10 cellular contexts compared by ENCODE assay signal in the genomic region with DNA sequence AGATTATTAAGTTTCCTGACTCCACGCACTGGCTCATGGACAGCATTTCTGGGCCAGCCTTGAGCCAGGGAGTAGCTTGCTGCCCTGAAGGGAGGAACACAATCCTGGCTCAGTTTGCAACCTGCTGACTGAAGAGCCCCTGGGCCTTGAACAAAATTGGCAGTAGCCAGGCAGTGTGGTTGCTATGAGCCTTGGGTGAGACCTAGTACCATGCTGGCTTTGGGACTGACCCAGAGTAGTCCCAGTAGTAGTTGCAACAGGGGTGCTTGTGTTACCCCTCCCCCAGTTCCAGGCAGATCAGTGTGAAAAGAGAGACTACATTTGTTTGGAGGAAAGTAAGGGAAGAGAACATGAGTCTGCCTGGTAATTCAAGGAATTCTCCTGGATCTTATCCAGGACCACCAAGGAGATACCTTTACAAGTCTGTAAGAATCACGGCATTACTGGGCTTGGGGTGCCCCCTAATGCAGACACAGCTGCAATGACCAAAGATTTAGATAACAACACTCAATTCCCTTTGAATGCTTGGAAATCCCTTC. TPM values are rescaled to one million over a fixed set of nuclear protein-coding genes. Genes with fewer than 3 reads are reported as not detected.
DNase-seq lines count a peak whose midpoint lies in the region; ATAC-seq, FAIRE-seq and TF ChIP-seq lines count a peak whose summit lies in the region.
"Had no signal": no experiment of that assay in that cellular context is flagged by ENCODE, and none has a peak within 500 bp of the region (broad histone marks: within the 10 kb centered on the region; RNA-seq: fewer than 3 reads in every experiment).

No MANE protein-coding gene starts in this region.

- H3K79me2 ChIP-seq in MM.1S (ENCODE audit: low read length) = no peaks in the 10 kb centered on the region

- POLR2A ChIA-PET in AG04449 (lab: Yijun Ruan, JAX) = interaction anchor here (1.8 kb wide), 1 partner anchor 329 kb away, joined by 7 read pairs; no protein-coding TSS in a partner anchor

- CTCF ChIA-PET in AG04449 (lab: Yijun Ruan, JAX) = interaction anchor here (0.8 to 5.3 kb wide), 12 partner anchors 13 to 343 kb away, joined by 3 to 66 read pairs (median 4); no protein-coding TSS in a partner anchor

- H3K27me3 ChIP-seq in MM.1S (replicated peaks; ENCODE audit: insufficient read depth, low read length) (no peaks in the 10 kb centered on the region), kidney epithelial cell (ENCODE audit: control insufficient read depth, insufficient read depth, low read length) (no peaks in the 10 kb centered on the region)

- H3K9me3 ChIP-seq in MM.1S (replicated peaks; ENCODE audit: insufficient read depth, low read length) = no peaks in the 10 kb centered on the region

- no peak overlapping the region for H3K27ac ChIP-seq in MM.1S (ENCODE audit: low read length)
- H3K27ac ChIP-seq: skin epidermis had no signal

- ATAC-seq in HG03175 (IDR thresholded peaks at IDR 0.05; ENCODE audit: unreplicated experiment) = no peak
- ATAC-seq: T-cell had no signal

- H3K36me3 ChIP-seq in MM.1S (replicated peaks; ENCODE audit: insufficient read depth, low read length) (no peaks in the 10 kb centered on the region), kidney epithelial cell (ENCODE audit: control insufficient read depth, insufficient read depth, low read length) (no peaks in the 10 kb centered on the region)

- H3K4me1 ChIP-seq in MM.1S (ENCODE audit: low read length) = no peaks in the 10 kb centered on the region

- no peak overlapping the region for H3K4me2 ChIP-seq in MM.1S (ENCODE audit: low read depth, low read length)

- H2AFZ ChIP-seq in MM.1S (ENCODE audit: low read length) = no peak overlapping the region

- DNase-seq in AG04449 (ENCODE audit: low read depth, low spot score) = peak; percentile 76
- no peak for DNase-seq in MM.1S
- DNase-seq in brain pericyte (ENCODE audit: low read depth, low spot score) = peak; percentile 73
- DNase-seq in kidney epithelial cell (ENCODE audit: low read depth) = peak; percentile 42
- no peak for DNase-seq in activated CD4-positive, alpha-beta T cell treated with anti-CD3 and anti-CD28 coated beads for 4 hours
- DNase-seq in GM19239 (ENCODE audit: insufficient read length, low spot score) = no peak
- DNase-seq in HuH-7.5 (ENCODE audit: low spot score) = no peak
- DNase-seq: T-cell had no signal

- peak; percentile 55 for TF ChIP-seq CTCF in AG04449 (IDR thresholded peaks at IDR 0.05; ENCODE audit: insufficient read depth, low read length, missing control alignments)
- peak; percentile 19 for TF ChIP-seq CTCF in MM.1S (IDR thresholded peaks at IDR 0.05; ENCODE audit: low read length)
- peak; percentile 54 for TF ChIP-seq CTCF in kidney epithelial cell (IDR thresholded peaks at IDR 0.05; ENCODE audit: insufficient read depth, low read length, poor library complexity, severe bottlenecking)

- H4K20me1 ChIP-seq in MM.1S (ENCODE audit: insufficient read depth, low read length) = no peaks in the 10 kb centered on the region

- no peak for FAIRE-seq in GM19239 (lab: Jason Lieb, UNC)

- H3K4me3 ChIP-seq in AG04449 (ENCODE audit: low read depth, low read length) (no peak overlapping the region), MM.1S (ENCODE audit: low read length) (no peak overlapping the region), kidney epithelial cell (ENCODE audit: low read depth, low read length) (no peak overlapping the region)
- H3K4me3 ChIP-seq: skin epidermis had no signal

- no peaks in the 10 kb centered on the region for H3F3A ChIP-seq in MM.1S (ENCODE audit: insufficient read depth, low read length)

- no peaks in the 10 kb centered on the region for H3K9me2 ChIP-seq in MM.1S (replicated peaks; ENCODE audit: insufficient read depth, low read length)

- H3K9ac ChIP-seq in MM.1S (ENCODE audit: low read length) = no peak overlapping the region

RNA-seq across cellular contexts. Expression of a gene that starts 22.0 kb away (rescaled TPM):
- total RNA-seq in kidney epithelial cell = 0.21 and 0.82 TPM in 2 replicates
- total RNA-seq: T-cell had no signal

RNA-seq across cellular contexts. Expression of a gene that starts 58.2 kb away (rescaled TPM):
- 1.8 and 2.1 TPM in 2 replicates for total RNA-seq in kidney epithelial cell
- total RNA-seq: T-cell had no signal

Comparison
In these comparisons a context has a peak if more than half of its experiments do, and no peak if none do; other contexts are left out.
1. DNase-seq: peak in AG04449 (single experiment), brain pericyte (single experiment) and kidney epithelial cell (single experiment); none in MM.1S (single experiment), activated CD4-positive, alpha-beta T cell treated with anti-CD3 and anti-CD28 coated beads for 4 hours (0 of 2), GM19239 (single experiment) and HuH-7.5 (single experiment).
2. Peak in every context shown above with its lines, with median percentiles within 50 percentile points of each other: CTCF ChIP-seq.